Comparison of ENCODE assay signal across 8 cellular contexts in genomic region chr6:35327349-35328027, GRCh38. TPM values are rescaled to one million over a fixed set of nuclear protein-coding genes. Genes with fewer than 3 reads are reported as not detected.
DNase-seq lines count a peak whose midpoint lies in the region; ATAC-seq and TF ChIP-seq lines count a peak whose summit lies in the region.

No MANE protein-coding gene starts in this region.

- H3K36me3 Mint-ChIP-seq in progenitor cell of endocrine pancreas (ENCODE audit: insufficient read depth): no peaks in the 10 kb centered on the region

- H3K9me3 Mint-ChIP-seq in progenitor cell of endocrine pancreas (ENCODE audit: low read depth): peaks cover 3% of the 10 kb centered on the region

- POLR2A ChIA-PET in RWPE1 (lab: Yijun Ruan, JAX; ENCODE audit: low non-redundant PET): no interaction called here

- no peak overlapping the region for H3K4me3 Mint-ChIP-seq in progenitor cell of endocrine pancreas (ENCODE audit: low read depth)

- H3K27ac ChIP-seq in RWPE1 (no peak overlapping the region), foreskin keratinocyte (no peak overlapping the region)

- DNase-seq in GM03348 (ENCODE audit: low spot score): peak; percentile 77
- DNase-seq in HT-29 (ENCODE audit: low spot score): peak; percentile 87
- DNase-seq in RWPE1 (ENCODE audit: low spot score): peak; percentile 69
- peak; percentile 54 to 55 for DNase-seq in activated T-helper 1 cell treated with anti-CD3 and anti-CD28 coated beads, Interleukin-2, amount 50 U/mL, for 16 hours (ENCODE audit: low read depth in 1 of 2, low spot score in 1 of 2)
- DNase-seq in foreskin keratinocyte: peak in 1 of 2 donors; percentile 38
- DNase-seq in progenitor cell of endocrine pancreas (ENCODE audit: low spot score, unreplicated experiment): peak; percentile 26
- DNase-seq in cerebellum (ENCODE audit: low spot score): no peak

- CTCF ChIA-PET in RWPE1 (lab: Yijun Ruan, JAX): interaction anchor here (0.6 to 1.4 kb wide), 7 partner anchors 11 to 1140 kb away, joined by 3 to 18 read pairs (median 6); partner anchors contain the start of genes DEF6 and PPARD

- no peaks in the 10 kb centered on the region for H3K27me3 ChIP-seq in foreskin keratinocyte

- H3K4me1 Mint-ChIP-seq in progenitor cell of endocrine pancreas (ENCODE audit: low read depth): no peaks in the 10 kb centered on the region

- H3K27ac Mint-ChIP-seq in progenitor cell of endocrine pancreas: no peak overlapping the region

- ATAC-seq in foreskin keratinocyte (peak; percentile 69), GM19324 (IDR thresholded peaks at IDR 0.05; ENCODE audit: low FRiP score, unreplicated experiment) (no peak)

- H3K27me3 Mint-ChIP-seq in progenitor cell of endocrine pancreas: no peaks in the 10 kb centered on the region

- TF ChIP-seq CTCF in RWPE1 (conservative IDR thresholded peaks at IDR 0.05; ENCODE audit: low read depth) (peak; percentile 55), foreskin keratinocyte (conservative IDR thresholded peaks at IDR 0.05) (peak; percentile 77), progenitor cell of endocrine pancreas (IDR thresholded peaks at IDR 0.05; ENCODE audit: unreplicated experiment) (peak; percentile 64)

- H3K4me1 ChIP-seq in foreskin keratinocyte: no peaks in the 10 kb centered on the region

RNA-seq across cellular contexts. Expression of gene PPARD, which starts 14.9 kb away (rescaled TPM):
- 10.1 and 13.7 TPM in 2 replicates for total RNA-seq in HT-29 (2014; rRNA removed; shearing (Covaris generic))
- 16.9 and 18.6 TPM in 2 replicates for total RNA-seq in foreskin keratinocyte
- polyA plus RNA-seq in foreskin keratinocyte: 22.4 and 23.4 TPM in 2 replicates
- 13.9 and 14.0 TPM in 2 replicates for total RNA-seq in progenitor cell of endocrine pancreas
- total RNA-seq in cerebellum: 5.5 TPM

RNA-seq across cellular contexts. Expression of gene DEF6, which starts 29.9 kb away (rescaled TPM):
- 2.0 and 3.2 TPM in 2 replicates for total RNA-seq in HT-29 (2014; rRNA removed; shearing (Covaris generic))
- total RNA-seq in foreskin keratinocyte: 25.6 and 28.7 TPM in 2 replicates
- polyA plus RNA-seq in foreskin keratinocyte: 26.2 and 26.4 TPM in 2 replicates
- 5.7 and 5.9 TPM in 2 replicates for total RNA-seq in progenitor cell of endocrine pancreas
- 1.5 TPM for total RNA-seq in cerebellum
